Comparison of ENCODE assay signal across 11 cellular contexts in genomic region chr4:54998991-54999390, GRCh38.
DNase-seq lines count a peak whose midpoint lies in the region; ATAC-seq and TF ChIP-seq lines count a peak whose summit lies in the region.
"Had no signal": no experiment of that assay in that cellular context is flagged by ENCODE, and none has a peak within 500 bp of the region (broad histone marks: within the 10 kb centered on the region; RNA-seq: fewer than 3 reads in every experiment).

No MANE protein-coding gene starts in this region.

- H3K9me3 ChIP-seq in right cardiac atrium (ENCODE audit: control insufficient read depth, low read length), result no peaks in the 10 kb centered on the region
- no peaks in the 10 kb centered on the region for H3K9me3 ChIP-seq in stomach
- H3K9me3 ChIP-seq in colonic mucosa, result no peaks in the 10 kb centered on the region
- peaks cover 2% of the 10 kb centered on the region for H3K9me3 ChIP-seq in T-helper 17 cell (ENCODE audit: control insufficient read depth, low read length, poor library complexity, severe bottlenecking)

- no peaks in the 10 kb centered on the region for H3K27me3 Mint-ChIP-seq in MCF 10A (ENCODE audit: insufficient read depth, unreplicated experiment)
- no peaks in the 10 kb centered on the region for H3K27me3 Mint-ChIP-seq in T-helper 17 cell

- no peaks in the 10 kb centered on the region for H3K36me3 ChIP-seq in stomach
- H3K36me3 ChIP-seq in colonic mucosa, result no peaks in the 10 kb centered on the region

- H3K27ac ChIP-seq in right cardiac atrium (ENCODE audit: low read length) (no peak overlapping the region), stomach (no peak overlapping the region), colonic mucosa (no peak overlapping the region)

- H3K36me3 Mint-ChIP-seq in MCF 10A (ENCODE audit: insufficient read depth, unreplicated experiment) (no peaks in the 10 kb centered on the region), T-helper 17 cell (ENCODE audit: low read depth) (no peaks in the 10 kb centered on the region)
- H3K36me3 Mint-ChIP-seq: activated naive CD4-positive, alpha-beta T cell treated with anti-CD3 and anti-CD28 coated beads, Interleukin-2, amount 50 U/mL, for 24 hours had no signal

- H3K27ac Mint-ChIP-seq in MCF 10A (ENCODE audit: low read depth, unreplicated experiment) (no peak overlapping the region), T-helper 17 cell (no peak overlapping the region)
- H3K27ac Mint-ChIP-seq: activated naive CD4-positive, alpha-beta T cell treated with anti-CD3 and anti-CD28 coated beads, Interleukin-2, amount 50 U/mL, for 24 hours had no signal

- DNase-seq in MCF 10A (ENCODE audit: unreplicated experiment) (peak; percentile 47), right cardiac atrium (no peak), stomach (no peak), AG08396 (ENCODE audit: low spot score) (no peak), colonic mucosa (no peak), T-helper 17 cell (no peak), HuH-7.5 (ENCODE audit: low spot score) (no peak)
- DNase-seq: GF-D8, small intestine had no signal

- intact Hi-C loops in MCF 10A (cut with micrococcal nuclease) (loop anchor here (1.0 to 5.0 kb wide), 2 partner anchors 322 to 553 kb away; no protein-coding TSS in a partner anchor), right cardiac atrium (cut with DNase I) (loop anchor here in 3 of 4 donors (2.0 to 10.0 kb wide), 3 partner anchors 316 to 323 kb away; no protein-coding TSS in a partner anchor), stomach (cut with DNase I; ENCODE audit: low total_unique reads) (no loop called here), colonic mucosa (cut with DNase I) (no loop called here)

- H3K27me3 ChIP-seq in right cardiac atrium (ENCODE audit: control insufficient read depth, insufficient read depth), result no peaks in the 10 kb centered on the region
- H3K27me3 ChIP-seq in stomach, result no peaks in the 10 kb centered on the region
- H3K27me3 ChIP-seq in colonic mucosa, result no peaks in the 10 kb centered on the region

- TF ChIP-seq RAD21 in Ishikawa (IDR thresholded peaks at IDR 0.05; ENCODE audit: low read depth), result peak; percentile 36; the same call in 1 of the 2 replicates

- no peaks in the 10 kb centered on the region for H3K9me3 Mint-ChIP-seq in MCF 10A (ENCODE audit: unreplicated experiment)
- H3K9me3 Mint-ChIP-seq: activated naive CD4-positive, alpha-beta T cell treated with anti-CD3 and anti-CD28 coated beads, Interleukin-2, amount 50 U/mL, for 24 hours had no signal

- TF ChIP-seq CTCF in MCF 10A (IDR thresholded peaks at IDR 0.05; ENCODE audit: unreplicated experiment) (peak; percentile 47), stomach (IDR thresholded peaks at IDR 0.05) (peak in 5 of 7 experiments; percentile 9 to 32 (median 15)), colonic mucosa (IDR thresholded peaks at IDR 0.05) (no peak)

- POLR2A ChIA-PET in MCF 10A (lab: Yijun Ruan, JAX), result interaction anchor here (0.6 to 2.1 kb wide), 12 partner anchors 10 to 1470 kb away, joined by 3 to 7 read pairs (median 3); no protein-coding TSS in a partner anchor

- BruUV-seq in MCF 10A (replicated peaks; lab: Mats Ljungman, UMichigan), result no TSS peak

- CTCF ChIA-PET in MCF 10A (lab: Yijun Ruan, JAX), result interaction anchor here (0.6 to 4.3 kb wide), 46 partner anchors 9 to 868 kb away, joined by 3 to 58 read pairs (median 4); partner anchors contain the start of gene SRD5A3

- no peaks in the 10 kb centered on the region for H3K4me1 ChIP-seq in right cardiac atrium (ENCODE audit: control insufficient read depth, insufficient read depth, low read length)
- H3K4me1 ChIP-seq in stomach, result peaks cover 0 to 6% (median 2%) of the 10 kb centered on the region in 4 donors
- no peaks in the 10 kb centered on the region for H3K4me1 ChIP-seq in colonic mucosa

- H3K4me3 Mint-ChIP-seq in MCF 10A (ENCODE audit: unreplicated experiment) (no peak overlapping the region), T-helper 17 cell (no peak overlapping the region)
- H3K4me3 Mint-ChIP-seq: activated naive CD4-positive, alpha-beta T cell treated with anti-CD3 and anti-CD28 coated beads, Interleukin-2, amount 50 U/mL, for 24 hours had no signal

- H3K4me3 ChIP-seq in right cardiac atrium (ENCODE audit: low read length), result no peak overlapping the region
- H3K4me3 ChIP-seq in stomach, result no peak overlapping the region
- H3K4me3 ChIP-seq in colonic mucosa, result no peak overlapping the region

- TF ChIP-seq EP300 in Ishikawa (IDR thresholded peaks at IDR 0.05; ENCODE audit: borderline replicate concordance) (no peak), stomach (IDR thresholded peaks at IDR 0.05) (no peak)

- peaks cover 26% of the 10 kb centered on the region for H3K4me1 Mint-ChIP-seq in MCF 10A (ENCODE audit: insufficient read depth, unreplicated experiment)
- no peaks in the 10 kb centered on the region for H3K4me1 Mint-ChIP-seq in T-helper 17 cell
- H3K4me1 Mint-ChIP-seq: activated naive CD4-positive, alpha-beta T cell treated with anti-CD3 and anti-CD28 coated beads, Interleukin-2, amount 50 U/mL, for 24 hours had no signal

- ATAC-seq in right cardiac atrium, result peak; percentile 71 to 77
- no peak for ATAC-seq in T-helper 17 cell

- H3K9ac ChIP-seq in colonic mucosa (ENCODE audit: low read depth in 2 of 2, low read length in 2 of 2), result no peak overlapping the region

- no peak for TF ChIP-seq POLR2A in stomach (IDR thresholded peaks at IDR 0.05)

TF ChIP-seq in Ishikawa, 13 proteins besides CTCF, POLR2A, EP300 and RAD21:
- TF ChIP-seq CEBPB (IDR thresholded peaks at IDR 0.05) (no peak), CREB1 (IDR thresholded peaks at IDR 0.05; ENCODE audit: low read depth) (no peak), USF1 (IDR thresholded peaks at IDR 0.05) (no peak), FOXM1 (IDR thresholded peaks at IDR 0.05; ENCODE audit: borderline replicate concordance, low read depth) (no peak), TCF12 (IDR thresholded peaks at IDR 0.05; ENCODE audit: low read depth) (no peak), YY1 (IDR thresholded peaks at IDR 0.05; ENCODE audit: low read depth) (no peak), EGR1 (IDR thresholded peaks at IDR 0.05) (no peak), REST (IDR thresholded peaks at IDR 0.05; ENCODE audit: low read depth) (no peak), ZBTB7A (IDR thresholded peaks at IDR 0.05; ENCODE audit: low read depth) (no peak), MAX (IDR thresholded peaks at IDR 0.05) (no peak), TAF1 (IDR thresholded peaks at IDR 0.05; ENCODE audit: low read depth) (no peak), NFIC (IDR thresholded peaks at IDR 0.05) (no peak)

Comparison
In these comparisons a context has a peak if more than half of its experiments do, and no peak if none do; other contexts are left out.
1. intact Hi-C loops: an anchor here in MCF 10A (1.0 to 5.0 kb wide) and right cardiac atrium (2.0 to 10.0 kb wide); none called in stomach and colonic mucosa.